12 cellular contexts compared by ENCODE assay signal in genomic region chr16:23466162-23466885, GRCh38. TPM values are rescaled to one million over a fixed set of nuclear protein-coding genes. Genes with fewer than 3 reads are reported as not detected.
DNase-seq lines count a peak whose midpoint lies in the region; ATAC-seq, FAIRE-seq and TF ChIP-seq lines count a peak whose summit lies in the region.
"Had no signal": no experiment of that assay in that cellular context is flagged by ENCODE, and none has a peak within 500 bp of the region (broad histone marks: within the 10 kb centered on the region; RNA-seq: fewer than 3 reads in every experiment).

No MANE protein-coding gene starts in this region.

- H3K4me3 ChIP-seq in AG09309 (ENCODE audit: control insufficient read depth, low read depth, low read length), result no peak overlapping the region
- H3K4me3 ChIP-seq in adipocyte (ENCODE audit: low read length), result no peak overlapping the region
- no peak overlapping the region for H3K4me3 ChIP-seq in kidney epithelial cell (ENCODE audit: low read depth, low read length)

- DNase-seq in AG09309 (ENCODE audit: low read depth) (peak; percentile 54), GOT3 (lab: John Stamatoyannopoulos, UW) (peak; percentile 15), adipocyte (ENCODE audit: low read depth) (peak; percentile 41), kidney epithelial cell (ENCODE audit: low read depth) (peak; percentile 49), NCI-H2107 treated with DMSO at 0.1 percent for 48 hours (lab: John Stamatoyannopoulos, UW; ENCODE audit: unreplicated experiment) (no peak), urothelium cell line (ENCODE audit: low spot score) (no peak)
- DNase-seq: activated CD4-positive, alpha-beta T cell treated with anti-CD3 and anti-CD28 coated beads, Interleukin-2, amount 10 ng/mL, durations not matched to agents 24 days and 14 days; effector CD4-positive, alpha-beta T cell; NCI-H2171 treated with DMSO at 0.1 percent for 48 hours; stimulated activated naive CD8-positive, alpha-beta T cell treated with anti-CD3 and anti-CD28 coated beads, Interleukin-15, amount 100 ng/mL, for 72 hours had no signal

- peaks cover 8% of the 10 kb centered on the region for H3K4me1 ChIP-seq in adipocyte (ENCODE audit: control insufficient read depth, insufficient read depth, low read length)

- no peak for FAIRE-seq in urothelium cell line (lab: Jason Lieb, UNC)

- no peaks in the 10 kb centered on the region for H3K9me3 ChIP-seq in adipocyte (ENCODE audit: control insufficient read depth, low read length)

- TF ChIP-seq CTCF in AG09309 (IDR thresholded peaks at IDR 0.05; ENCODE audit: control insufficient read depth, insufficient read depth, low read depth, low read length, missing control alignments), result no peak
- TF ChIP-seq CTCF in kidney epithelial cell (IDR thresholded peaks at IDR 0.05; ENCODE audit: insufficient read depth, low read length, poor library complexity, severe bottlenecking), result no peak

- H3K27me3 ChIP-seq in adipocyte (replicated peaks; ENCODE audit: control insufficient read depth, insufficient read depth, low read length) (no peaks in the 10 kb centered on the region), kidney epithelial cell (ENCODE audit: control insufficient read depth, insufficient read depth, low read length) (no peaks in the 10 kb centered on the region)

- peaks cover 37% of the 10 kb centered on the region for H3K36me3 ChIP-seq in adipocyte (ENCODE audit: control insufficient read depth, insufficient read depth, low read length, severe bottlenecking)
- H3K36me3 ChIP-seq in kidney epithelial cell (ENCODE audit: control insufficient read depth, insufficient read depth, low read length), result peaks cover 1% of the 10 kb centered on the region

- no peak for ATAC-seq in HG02938 (IDR thresholded peaks at IDR 0.05; ENCODE audit: unreplicated experiment)
- ATAC-seq in HG03439 (IDR thresholded peaks at IDR 0.05; ENCODE audit: unreplicated experiment), result no peak
- ATAC-seq: stimulated activated naive CD8-positive, alpha-beta T cell treated with anti-CD3 and anti-CD28 coated beads, Interleukin-15, amount 100 ng/mL, for 72 hours had no signal

- no peak overlapping the region for H3K9ac ChIP-seq in adipocyte (ENCODE audit: low read length)

RNA-seq across cellular contexts. Expression of gene COG7, which starts 13.3 kb away (rescaled TPM):
- total RNA-seq in kidney epithelial cell, result 10.7 and 13.6 TPM in 2 replicates

RNA-seq across cellular contexts. Expression of gene GGA2, which starts 44.0 kb away (rescaled TPM):
- total RNA-seq in kidney epithelial cell, result 41.6 and 43.6 TPM in 2 replicates

Comparison
In these comparisons a context has a peak if more than half of its experiments do, and no peak if none do; other contexts are left out.
1. DNase-seq: peak in AG09309 (single experiment), GOT3 (single experiment), adipocyte (single experiment) and kidney epithelial cell (single experiment); none in NCI-H2107 treated with DMSO at 0.1 percent for 48 hours (single experiment) and urothelium cell line (single experiment).